In genomic region chr1:67355745-67356424, GRCh38 we compare ENCODE assay signal across 16 cellular contexts. TPM values are rescaled to one million over a fixed set of nuclear protein-coding genes. Genes with fewer than 3 reads are reported as not detected.
A peak's percentile ranks its signal among the peaks of the same experiment; 100 is the strongest.
DNase-seq lines count a peak whose midpoint lies in the region; ATAC-seq and TF ChIP-seq lines count a peak whose summit lies in the region.
"Had no signal": no experiment of that assay in that cellular context is flagged by ENCODE, and none has a peak within 500 bp of the region (broad histone marks: within the 10 kb centered on the region; RNA-seq: fewer than 3 reads in every experiment).

No MANE protein-coding gene starts in this region.

- peak overlapping the region; percentile 41 for H3K4me2 ChIP-seq in skeletal muscle satellite cell (ENCODE audit: low read length)

- intact Hi-C loops in adrenal gland (cut with DNase I): no loop called here

- H3K27ac ChIP-seq in adrenal gland: no peak overlapping the region
- H3K27ac ChIP-seq: neutrophil had no signal

- peaks cover 21 to 43% of the 10 kb centered on the region in 2 donors for H3K36me3 Mint-ChIP-seq in activated T-cell treated with anti-CD3 and anti-CD28 coated beads, Interleukin-2, amount 50 U/mL, for 72 hours (ENCODE audit: insufficient read depth in 2 of 2)

- H3K9ac ChIP-seq in skeletal muscle satellite cell (ENCODE audit: low read depth, low read length): no peak overlapping the region

- H3K9me3 ChIP-seq in skeletal muscle satellite cell (replicated peaks; ENCODE audit: low read length) (no peaks in the 10 kb centered on the region), adrenal gland (replicated peaks in 1 of 3) (no peaks in the 10 kb centered on the region)
- H3K9me3 ChIP-seq: neutrophil had no signal

- peaks cover 15% of the 10 kb centered on the region for H3K4me1 ChIP-seq in skeletal muscle satellite cell (ENCODE audit: control insufficient read depth, insufficient read depth, low read length)
- no peaks in the 10 kb centered on the region for H3K4me1 ChIP-seq in adrenal gland (replicated peaks in 1 of 2)

- H3K4me3 ChIP-seq in skeletal muscle satellite cell (ENCODE audit: low read length): peak overlapping the region; percentile 29
- no peak overlapping the region for H3K4me3 ChIP-seq in adrenal gland

- WGBS in adrenal gland, 4 donors: 86 to 95% (median 95%) methylated on average over 3 of the region's 3 CpGs

- TF ChIP-seq CTCF in adrenal gland (IDR thresholded peaks at IDR 0.05): no peak

- H3K9me3 Mint-ChIP-seq in activated T-cell treated with anti-CD3 and anti-CD28 coated beads, Interleukin-2, amount 50 U/mL, for 72 hours: no peaks in the 10 kb centered on the region

- peak overlapping the region; percentile 87 for H3K27ac Mint-ChIP-seq in activated T-cell treated with anti-CD3 and anti-CD28 coated beads, Interleukin-2, amount 50 U/mL, for 72 hours
- H3K27ac Mint-ChIP-seq: activated CD8-positive, alpha-beta T cell treated with anti-CD3 and anti-CD28 coated beads, Interleukin-2, amount 10 ng/mL, durations not matched to agents 7 days and 5 days had no signal

- no peak for DNase-seq in activated T-cell treated with anti-CD3 and anti-CD28 coated beads, Interleukin-2, amount 50 U/mL, for 72 hours
- no peak for DNase-seq in activated T-cell treated with anti-CD3 and anti-CD28 coated beads for 4 hours
- peak; percentile 21 for DNase-seq in T1000 (lab: John Stamatoyannopoulos, UW)
- DNase-seq in erythroblast (lab: John Stamatoyannopoulos, UW): peak; percentile 37 to 60
- DNase-seq in adrenal gland: no peak
- no peak for DNase-seq in SHP77 (lab: John Stamatoyannopoulos, UW)
- DNase-seq: ACHN; activated CD8-positive, alpha-beta T cell treated with anti-CD3 and anti-CD28 coated beads, Interleukin-2, amount 10 ng/mL, durations not matched to agents 7 days and 5 days; aorta; GDM1; NCI-H1417; SW 1271 had no signal

- no peaks in the 10 kb centered on the region for H3K27me3 Mint-ChIP-seq in activated T-cell treated with anti-CD3 and anti-CD28 coated beads, Interleukin-2, amount 50 U/mL, for 72 hours (ENCODE audit: low read depth)

- H3K27me3 ChIP-seq in skeletal muscle satellite cell (ENCODE audit: control insufficient read depth, insufficient read depth, low read length): no peaks in the 10 kb centered on the region
- no peaks in the 10 kb centered on the region for H3K27me3 ChIP-seq in adrenal gland
- H3K27me3 ChIP-seq: neutrophil had no signal

- peaks cover 62% of the 10 kb centered on the region for H3K4me1 Mint-ChIP-seq in activated T-cell treated with anti-CD3 and anti-CD28 coated beads, Interleukin-2, amount 50 U/mL, for 72 hours (ENCODE audit: low read depth)

- TF ChIP-seq POLR2A in erythroblast (IDR thresholded peaks at IDR 0.05; ENCODE audit: low read length) (no peak), adrenal gland (IDR thresholded peaks at IDR 0.05) (no peak)

- peak; percentile 5 to 19 for ATAC-seq in activated T-cell treated with anti-CD3 and anti-CD28 coated beads, Interleukin-2, amount 50 U/mL, for 72 hours (replicated peaks in 1 of 2)
- ATAC-seq in GM19324 (IDR thresholded peaks at IDR 0.05; ENCODE audit: low FRiP score, unreplicated experiment): no peak
- ATAC-seq: activated CD8-positive, alpha-beta T cell treated with anti-CD3 and anti-CD28 coated beads, Interleukin-2, amount 10 ng/mL, durations not matched to agents 7 days and 5 days had no signal

- no peaks in the 10 kb centered on the region for H3K36me3 ChIP-seq in skeletal muscle satellite cell (ENCODE audit: insufficient read depth, low read length)
- H3K36me3 ChIP-seq in adrenal gland (replicated peaks in 1 of 2): no peaks in the 10 kb centered on the region
- H3K36me3 ChIP-seq: neutrophil had no signal

- peak overlapping the region in 1 of 2 donors; percentile 3 for H3K4me3 Mint-ChIP-seq in activated T-cell treated with anti-CD3 and anti-CD28 coated beads, Interleukin-2, amount 50 U/mL, for 72 hours
- H3K4me3 Mint-ChIP-seq: activated CD8-positive, alpha-beta T cell treated with anti-CD3 and anti-CD28 coated beads, Interleukin-2, amount 10 ng/mL, durations not matched to agents 7 days and 5 days had no signal

RNA-seq across cellular contexts. Expression of gene IL12RB2, which starts 48.2 kb away (rescaled TPM):
- total RNA-seq in activated T-cell treated with anti-CD3 and anti-CD28 coated beads, Interleukin-2, amount 50 U/mL, for 72 hours: 100 to 1,000 TPM; 128 to 136 TPM
- not detected in 2 replicates for total RNA-seq in skeletal muscle satellite cell (2012; rRNA removed)
- total RNA-seq in adrenal gland: 1 to 10 TPM in 2 of 8 donors, under 1 TPM in 4, not detected in 2; 0.28 to 2.6 (median 0.71) TPM
- under 1 TPM; 0.24 to 0.48 (median 0.34) TPM for polyA plus RNA-seq in adrenal gland
- polyA plus RNA-seq: endothelial cell of umbilical vein had no signal

Comparison
In these comparisons a context has a peak if more than half of its experiments do, and no peak if none do; other contexts are left out.
1. DNase-seq: peak in T1000 (single experiment) and erythroblast (2 of 2); none in activated T-cell treated with anti-CD3 and anti-CD28 coated beads, Interleukin-2, amount 50 U/mL, for 72 hours (0 of 2), activated T-cell treated with anti-CD3 and anti-CD28 coated beads for 4 hours (single experiment), adrenal gland (0 of 7) and SHP77 (0 of 2).
2. RNA of gene IL12RB2, which starts 48.2 kb away (total RNA-seq): 128 to 136 TPM in activated T-cell treated with anti-CD3 and anti-CD28 coated beads, Interleukin-2, amount 50 U/mL, for 72 hours; 0.28 to 2.6 TPM in adrenal gland; every median in the first group is over 10 times any median in the second.